In genomic region chr22:30385913-30386312, GRCh38 we compare ENCODE assay signal across 14 cellular contexts. TPM values are rescaled to one million over a fixed set of nuclear protein-coding genes. Genes with fewer than 3 reads are reported as not detected.
A peak's percentile ranks its signal among the peaks of the same experiment; 100 is the strongest.
DNase-seq lines count a peak whose midpoint lies in the region; ATAC-seq and TF ChIP-seq lines count a peak whose summit lies in the region.
"Had no signal": no experiment of that assay in that cellular context is flagged by ENCODE, and none has a peak within 500 bp of the region (broad histone marks: within the 10 kb centered on the region; RNA-seq: fewer than 3 reads in every experiment).

No MANE protein-coding gene starts in this region.

- CTCF ChIA-PET in naive thymus-derived CD4-positive, alpha-beta T cell (lab: Charles Lee): interaction anchor here (0.6 to 9.0 kb wide), 9 partner anchors 31 to 1157 kb away, joined by 3 to 157 read pairs (median 4); partner anchors contain the start of genes CASTOR1 and OSM

- H3K14ac ChIP-seq in H9 (ENCODE audit: insufficient read depth, low read length): no peak overlapping the region

- no peaks in the 10 kb centered on the region for H3K36me3 ChIP-seq in naive thymus-derived CD4-positive, alpha-beta T cell (ENCODE audit: control insufficient read depth in 2 of 3, insufficient read depth in 3 of 3, low read length in 3 of 3)
- H3K36me3 ChIP-seq: uterus had no signal

- H2BK12ac ChIP-seq in H9 (ENCODE audit: insufficient read length, low read depth, low read length): no peak overlapping the region

- peak overlapping the region; percentile 67 for H3K4me2 ChIP-seq in H9 (ENCODE audit: insufficient read depth, insufficient read length, low read length)

- peaks cover 10 to 12% of the 10 kb centered on the region in 2 experiments for H3K4me1 Mint-ChIP-seq in H9
- peaks cover 34% of the 10 kb centered on the region for H3K4me1 Mint-ChIP-seq in activated naive CD8-positive, alpha-beta T cell treated with anti-CD3 and anti-CD28 coated beads, Interleukin-2, amount 50 U/mL, for 24 hours
- peaks cover 6 to 14% (median 10%) of the 10 kb centered on the region in 7 donors for H3K4me1 Mint-ChIP-seq in naive thymus-derived CD4-positive, alpha-beta T cell

- H4K8ac ChIP-seq in H9 (replicated peaks; ENCODE audit: insufficient read length, low read depth, low read length): no peak overlapping the region

- no peak overlapping the region for H3K18ac ChIP-seq in H9 (ENCODE audit: insufficient read length, low read depth, low read length)

- no peak overlapping the region for H2AFZ ChIP-seq in H9 (ENCODE audit: low read length)

- no peaks in the 10 kb centered on the region for H3K79me1 ChIP-seq in H9 (ENCODE audit: insufficient read depth, low read depth, low read length, poor library complexity, severe bottlenecking)

- no peak for ATAC-seq in activated naive CD8-positive, alpha-beta T cell treated with anti-CD3 and anti-CD28 coated beads, Interleukin-2, amount 50 U/mL, for 24 hours
- no peak for ATAC-seq in naive thymus-derived CD4-positive, alpha-beta T cell
- no peak for ATAC-seq in GM21576 (IDR thresholded peaks at IDR 0.05; ENCODE audit: unreplicated experiment)
- ATAC-seq: effector memory CD8-positive, alpha-beta T cell had no signal

- H3K56ac ChIP-seq in H9 (ENCODE audit: insufficient read length, low read depth, low read length): no peak overlapping the region

- no peaks in the 10 kb centered on the region for H3K27me3 ChIP-seq in H9 (ENCODE audit: insufficient read depth, low read length)
- H3K27me3 ChIP-seq in naive thymus-derived CD4-positive, alpha-beta T cell (ENCODE audit: control insufficient read depth in 2 of 2, insufficient read depth in 2 of 2, low read length in 2 of 2): no peaks in the 10 kb centered on the region
- H3K27me3 ChIP-seq: heart right ventricle, uterus had no signal

- H4K5ac ChIP-seq in H9 (ENCODE audit: insufficient read length, low read depth, low read length): no peak overlapping the region

- peaks cover 4% of the 10 kb centered on the region for H3K27me3 Mint-ChIP-seq in H9 (ENCODE audit: low read depth)
- no peaks in the 10 kb centered on the region for H3K27me3 Mint-ChIP-seq in activated naive CD8-positive, alpha-beta T cell treated with anti-CD3 and anti-CD28 coated beads, Interleukin-2, amount 50 U/mL, for 24 hours
- peaks cover 0 to 4% (median 0%) of the 10 kb centered on the region in 5 donors for H3K27me3 Mint-ChIP-seq in naive thymus-derived CD4-positive, alpha-beta T cell

- no peaks in the 10 kb centered on the region for H3K9me3 ChIP-seq in H9 (ENCODE audit: control insufficient read depth, low read depth, low read length)
- no peaks in the 10 kb centered on the region for H3K9me3 ChIP-seq in naive thymus-derived CD4-positive, alpha-beta T cell (ENCODE audit: control insufficient read depth in 2 of 3, low read length in 3 of 3)
- H3K9me3 ChIP-seq: heart right ventricle, uterus had no signal

- peaks cover 6% of the 10 kb centered on the region for H3K23me2 ChIP-seq in H9 (ENCODE audit: insufficient read length, low read depth, low read length, poor library complexity, severe bottlenecking)

- peaks cover 7 to 9% of the 10 kb centered on the region in 2 experiments; a peak in 4 of 5 replicates for H3K9me3 Mint-ChIP-seq in H9
- H3K9me3 Mint-ChIP-seq in activated naive CD8-positive, alpha-beta T cell treated with anti-CD3 and anti-CD28 coated beads, Interleukin-2, amount 50 U/mL, for 24 hours: no peaks in the 10 kb centered on the region
- no peaks in the 10 kb centered on the region for H3K9me3 Mint-ChIP-seq in naive thymus-derived CD4-positive, alpha-beta T cell
- H3K9me3 Mint-ChIP-seq: effector memory CD8-positive, alpha-beta T cell had no signal

- no peak overlapping the region for H2BK5ac ChIP-seq in H9 (ENCODE audit: insufficient read length, low read length)

- peaks cover under 1 to 25% (median 19%) of the 10 kb centered on the region in 3 experiments; a peak in 6 of 7 replicates for H3K36me3 Mint-ChIP-seq in H9 (ENCODE audit: insufficient read depth in 1 of 3, low read depth in 3 of 3)
- H3K36me3 Mint-ChIP-seq in activated naive CD8-positive, alpha-beta T cell treated with anti-CD3 and anti-CD28 coated beads, Interleukin-2, amount 50 U/mL, for 24 hours (ENCODE audit: low read depth): no peaks in the 10 kb centered on the region
- H3K36me3 Mint-ChIP-seq in naive thymus-derived CD4-positive, alpha-beta T cell: no peaks in the 10 kb centered on the region

- H2BK20ac ChIP-seq in H9 (ENCODE audit: low read depth, low read length, poor library complexity, severe bottlenecking): no peak overlapping the region

- no peaks in the 10 kb centered on the region for H3K4me1 ChIP-seq in H9 (ENCODE audit: insufficient read depth, low read length)
- H3K4me1 ChIP-seq in naive thymus-derived CD4-positive, alpha-beta T cell (ENCODE audit: control insufficient read depth in 2 of 2, insufficient read depth in 2 of 2, low read length in 2 of 2): peaks cover 3 to 4% of the 10 kb centered on the region in 2 donors

- no peak overlapping the region for H3K23ac ChIP-seq in H9 (ENCODE audit: insufficient read length, low read depth, low read length)

- no peak overlapping the region for H3T11ph ChIP-seq in H9 (ENCODE audit: low read length)

- H3K27ac Mint-ChIP-seq in H9: no peak overlapping the region
- H3K27ac Mint-ChIP-seq in activated naive CD8-positive, alpha-beta T cell treated with anti-CD3 and anti-CD28 coated beads, Interleukin-2, amount 50 U/mL, for 24 hours: no peak overlapping the region
- peak overlapping the region in 2 of 9 donors; percentile 48 to 51 for H3K27ac Mint-ChIP-seq in naive thymus-derived CD4-positive, alpha-beta T cell

- WGBS in H9 (ENCODE audit: extremely low coverage, insufficient read length, low lambda C conversion rate): no CpG with 5 or more reads among the region's 8 CpGs

- H2AK5ac ChIP-seq in H9 (ENCODE audit: insufficient read length, low read length): no peak overlapping the region

- peak overlapping the region; percentile 87 to 92 for H3K4me3 Mint-ChIP-seq in H9
- peak overlapping the region; percentile 77 for H3K4me3 Mint-ChIP-seq in activated naive CD8-positive, alpha-beta T cell treated with anti-CD3 and anti-CD28 coated beads, Interleukin-2, amount 50 U/mL, for 24 hours
- peak overlapping the region in 8 of 10 donors; percentile 14 to 83 (median 50) for H3K4me3 Mint-ChIP-seq in naive thymus-derived CD4-positive, alpha-beta T cell

- no peaks in the 10 kb centered on the region for H3K79me2 ChIP-seq in H9 (ENCODE audit: insufficient read depth, low read length)

- TF ChIP-seq CTCF in AG09309 (IDR thresholded peaks at IDR 0.05; ENCODE audit: control insufficient read depth, insufficient read depth, low read depth, low read length, missing control alignments): no peak
- no peak for TF ChIP-seq CTCF in H9 (conservative IDR thresholded peaks at IDR 0.05)

- intact Hi-C loops in naive thymus-derived CD4-positive, alpha-beta T cell (cut with micrococcal nuclease): loop anchor here in 1 of 2 donors (2.0 kb wide), 2 partner anchors 59 to 121 kb away; partner anchors contain the start of gene TBC1D10A

- no peak overlapping the region for H2BK15ac ChIP-seq in H9 (ENCODE audit: low read depth, low read length)

- H3K4ac ChIP-seq in H9 (ENCODE audit: low read depth, low read length): no peak overlapping the region

- no peak overlapping the region for H2BK120ac ChIP-seq in H9 (ENCODE audit: low read depth, low read length, poor library complexity, severe bottlenecking)

- no peaks in the 10 kb centered on the region for H4K20me1 ChIP-seq in H9 (ENCODE audit: control insufficient read depth, insufficient read depth, insufficient read length)

- no peak overlapping the region for H3K27ac ChIP-seq in H9 (ENCODE audit: insufficient read length, low read depth, low read length)
- H3K27ac ChIP-seq in naive thymus-derived CD4-positive, alpha-beta T cell (ENCODE audit: low read depth, low read length): no peak overlapping the region

- H3K4me3 ChIP-seq in AG09309 (ENCODE audit: control insufficient read depth, low read depth, low read length): peak overlapping the region; percentile 71; the same call in 1 of the 2 replicates
- no peak overlapping the region for H3K4me3 ChIP-seq in naive thymus-derived CD4-positive, alpha-beta T cell (ENCODE audit: low read length)

- H4K91ac ChIP-seq in H9 (ENCODE audit: insufficient read length, low read depth, low read length): no peak overlapping the region

- no peak for DNase-seq in AG09309 (ENCODE audit: low read depth)
- DNase-seq in H9: no peak
- no peak for DNase-seq in activated naive CD8-positive, alpha-beta T cell treated with anti-CD3 and anti-CD28 coated beads, Interleukin-2, amount 50 U/mL, for 24 hours
- DNase-seq in naive thymus-derived CD4-positive, alpha-beta T cell: no peak
- DNase-seq in retina: no peak
- DNase-seq in NCI-H2171 treated with DMSO at 0.1 percent for 48 hours (lab: John Stamatoyannopoulos, UW): no peak
- DNase-seq in SIG-M5 treated with dmso at 0.1 percent for 504 hours (lab: John Stamatoyannopoulos, UW; ENCODE audit: unreplicated experiment): no peak
- DNase-seq: DMS 273 treated with DMSO at 0.1 percent for 48 hours; effector memory CD8-positive, alpha-beta T cell; heart right ventricle; mesendoderm; NCI-H510A had no signal

- POLR2A ChIA-PET in naive thymus-derived CD4-positive, alpha-beta T cell (lab: Charles Lee): interaction anchor here (0.7 to 10.1 kb wide), 4 partner anchors 11 to 123 kb away, joined by 3 to 84 read pairs (median 5); partner anchors contain the start of genes CASTOR1, CCDC157, SEC14L2 and SF3A1

- H3K9ac ChIP-seq in H9 (ENCODE audit: extremely low read depth, insufficient read length, low read length): no peak overlapping the region

RNA-seq across cellular contexts. Expression of gene RNF215, which starts 1.3 kb away (rescaled TPM):
- 22.6 and 24.5 TPM in 2 replicates for total RNA-seq in H9 (2021)
- 10 to 100 TPM in 1 of 5 experiments, 1 to 10 TPM in 4; 4.3 to 10.8 (median 5.3) TPM for total RNA-seq in naive thymus-derived CD4-positive, alpha-beta T cell
- polyA plus RNA-seq in naive thymus-derived CD4-positive, alpha-beta T cell: 1 to 10 TPM in 1 of 2 donors, under 1 TPM in 1; 0.08 to 1.1 TPM

RNA-seq across cellular contexts. Expression of gene SEC14L2, which starts 10.9 kb away (rescaled TPM):
- 8.2 and 8.5 TPM in 2 replicates for total RNA-seq in H9 (2021)
- 100 to 1,000 TPM in 1 of 5 experiments, 10 to 100 TPM in 4; 10.7 to 147 (median 16.5) TPM for total RNA-seq in naive thymus-derived CD4-positive, alpha-beta T cell
- 10 to 100 TPM; 12.7 to 20.7 TPM for polyA plus RNA-seq in naive thymus-derived CD4-positive, alpha-beta T cell

RNA-seq across cellular contexts. Expression of gene CCDC157, which starts 29.1 kb away (rescaled TPM):
- 4.3 and 4.8 TPM in 2 replicates for total RNA-seq in H9 (2021)
- total RNA-seq in naive thymus-derived CD4-positive, alpha-beta T cell: 1 to 10 TPM; 1.8 to 6.9 (median 3.2) TPM
- polyA plus RNA-seq in naive thymus-derived CD4-positive, alpha-beta T cell: 1 to 10 TPM; 1.4 to 2.1 TPM

RNA-seq across cellular contexts. Expression of gene SF3A1, which starts 29.2 kb away (rescaled TPM):
- 211 and 225 TPM in 2 replicates for total RNA-seq in H9 (2021)
- total RNA-seq in naive thymus-derived CD4-positive, alpha-beta T cell: 100 to 1,000 TPM; 267 to 341 (median 284) TPM
- polyA plus RNA-seq in naive thymus-derived CD4-positive, alpha-beta T cell: 100 to 1,000 TPM in 1 of 2 donors, 10 to 100 TPM in 1; 83.2 to 115 TPM

RNA-seq across cellular contexts. Expression of gene MTFP1, which starts 39.7 kb away (rescaled TPM):
- total RNA-seq in H9 (2021): 46.8 and 56.8 TPM in 2 replicates
- total RNA-seq in naive thymus-derived CD4-positive, alpha-beta T cell: 10 to 100 TPM; 10.2 to 68.2 (median 23.6) TPM
- polyA plus RNA-seq in naive thymus-derived CD4-positive, alpha-beta T cell: 10 to 100 TPM; 26.7 to 30.4 TPM
